Comparison of ENCODE assay signal across 27 cellular contexts in genomic region chr1:4083171-4084052, GRCh38.
DNase-seq lines count a peak whose midpoint lies in the region; ATAC-seq and TF ChIP-seq lines count a peak whose summit lies in the region.
"Had no signal": no experiment of that assay in that cellular context is flagged by ENCODE, and none has a peak within 500 bp of the region (broad histone marks: within the 10 kb centered on the region; RNA-seq: fewer than 3 reads in every experiment).

No MANE protein-coding gene starts in this region.

- H4K20me1 ChIP-seq in MM.1S (ENCODE audit: insufficient read depth, low read length): no peaks in the 10 kb centered on the region

- DNase-seq in AG04450 (ENCODE audit: low read depth, low spot score) (no peak), SK-MEL-5 (ENCODE audit: low read depth, low spot score) (peak; percentile 96), left lobe of liver (ENCODE audit: low spot score) (peak; percentile 35), progenitor cell of endocrine pancreas (ENCODE audit: low spot score, unreplicated experiment) (no peak), HT-29 (ENCODE audit: low spot score) (no peak), MM.1S (no peak), DMS153 (lab: John Stamatoyannopoulos, UW) (no peak)
- DNase-seq: activated CD4-positive, alpha-beta T cell treated with anti-CD3 and anti-CD28 coated beads for 4 hours; activated CD8-positive, alpha-beta memory T cell treated with anti-CD3 and anti-CD28 coated beads for 24 hours; activated T-cell treated with anti-CD3 and anti-CD28 coated beads for 4 hours; amniotic stem cell; CD4-positive, CD25-positive, alpha-beta regulatory T cell; gastrocnemius medialis; H9; hippocampal formation; mammary epithelial cell; NCI-H1417 treated with DMSO at 0.1 percent for 48 hours; NCI-H2081 treated with DMSO at 0.1 percent for 48 hours; NCI-H345; NCI-H774; SJCRH30; stimulated activated naive B cell treated with anti-CD40 and anti-IgM and Interleukin-4, amounts not matched to agents 10 μg/mL and 1 μg/mL and 100 μg/mL, for 72 hours; T1000; WERI-Rb-1 had no signal

- no peaks in the 10 kb centered on the region for H3K9me2 ChIP-seq in MM.1S (replicated peaks; ENCODE audit: insufficient read depth, low read length)

- ATAC-seq in left lobe of liver: peak; percentile 17
- no peak for ATAC-seq in HG02884 (IDR thresholded peaks at IDR 0.05; ENCODE audit: unreplicated experiment)
- ATAC-seq: gastrocnemius medialis; stimulated activated naive B cell treated with anti-CD40 and anti-IgM and Interleukin-4, amounts not matched to agents 10 μg/mL and 1 μg/mL and 100 μg/mL, for 72 hours had no signal

- H2AFZ ChIP-seq in MM.1S (ENCODE audit: low read length): no peak overlapping the region

- no peaks in the 10 kb centered on the region for H3K4me1 ChIP-seq in MM.1S (ENCODE audit: low read length)
- H3K4me1 ChIP-seq: gastrocnemius medialis, SJCRH30 had no signal

- in situ Hi-C loops in SK-MEL-5 (cut with HindIII; ENCODE audit: low pct_unique_long_range_greater_than_20kb, low sequenced_read_pairs): no loop called here

- CTCF ChIA-PET in AG04450 (lab: Charles Lee): no interaction called here

- POLR2A ChIA-PET in AG04450 (lab: Yijun Ruan, JAX): no interaction called here

- no peak overlapping the region for H3K9ac ChIP-seq in MM.1S (ENCODE audit: low read length)

- peak overlapping the region; percentile 18 for H3K4me3 Mint-ChIP-seq in progenitor cell of endocrine pancreas (ENCODE audit: low read depth)
- H3K4me3 Mint-ChIP-seq: activated naive CD4-positive, alpha-beta T cell treated with anti-CD3 and anti-CD28 coated beads, Interleukin-2, amount 50 U/mL, for 24 hours; CD4-positive, CD25-positive, alpha-beta regulatory T cell; H9; stimulated activated naive B cell treated with anti-CD40 and anti-IgM and Interleukin-4, amounts not matched to agents 10 μg/mL and 1 μg/mL and 100 μg/mL, for 72 hours had no signal

- H3K36me3 ChIP-seq in MM.1S (replicated peaks; ENCODE audit: insufficient read depth, low read length): no peaks in the 10 kb centered on the region
- H3K36me3 ChIP-seq: gastrocnemius medialis, SJCRH30, WERI-Rb-1 had no signal

- peak overlapping the region; percentile 26 for H3K27ac Mint-ChIP-seq in progenitor cell of endocrine pancreas
- H3K27ac Mint-ChIP-seq: activated naive CD4-positive, alpha-beta T cell treated with anti-CD3 and anti-CD28 coated beads, Interleukin-2, amount 50 U/mL, for 24 hours; activated T-helper 2 cell treated with anti-CD3 and anti-CD28 coated beads, Interferon-gamma antibody, Interleukin-2, Interleukin-4, amounts not matched to agents 10 μg/mL and 5 μg/mL and 100 μg/mL, durations not matched to agents 14 hours and 24 hours and 36 hours; CD4-positive, CD25-positive, alpha-beta regulatory T cell; H9; stimulated activated naive B cell treated with anti-CD40 and anti-IgM and Interleukin-4, amounts not matched to agents 10 μg/mL and 1 μg/mL and 100 μg/mL, for 72 hours had no signal

- peaks cover 69% of the 10 kb centered on the region for H3K9me3 ChIP-seq in AG04450 (ENCODE audit: control insufficient read depth, insufficient read depth, low read length)
- no peaks in the 10 kb centered on the region for H3K9me3 ChIP-seq in MM.1S (replicated peaks; ENCODE audit: insufficient read depth, low read length)
- H3K9me3 ChIP-seq: gastrocnemius medialis, SJCRH30 had no signal

- peaks cover 34% of the 10 kb centered on the region for H3K27me3 Mint-ChIP-seq in progenitor cell of endocrine pancreas
- H3K27me3 Mint-ChIP-seq: activated naive CD4-positive, alpha-beta T cell treated with anti-CD3 and anti-CD28 coated beads, Interleukin-2, amount 50 U/mL, for 24 hours; CD4-positive, CD25-positive, alpha-beta regulatory T cell had no signal

- H3K27ac ChIP-seq in AG04450 (ENCODE audit: low read depth, low read length) (peak overlapping the region; percentile 2), MM.1S (ENCODE audit: low read length) (no peak overlapping the region)
- H3K27ac ChIP-seq: gastrocnemius medialis, SJCRH30, WERI-Rb-1 had no signal

- no peaks in the 10 kb centered on the region for H3K36me3 Mint-ChIP-seq in progenitor cell of endocrine pancreas (ENCODE audit: insufficient read depth)
- H3K36me3 Mint-ChIP-seq: activated naive CD4-positive, alpha-beta T cell treated with anti-CD3 and anti-CD28 coated beads, Interleukin-2, amount 50 U/mL, for 24 hours; CD4-positive, CD25-positive, alpha-beta regulatory T cell had no signal

- no peak overlapping the region for H3K4me2 ChIP-seq in MM.1S (ENCODE audit: low read depth, low read length)

- peaks cover 18% of the 10 kb centered on the region for H3K4me1 Mint-ChIP-seq in progenitor cell of endocrine pancreas (ENCODE audit: low read depth)
- H3K4me1 Mint-ChIP-seq: activated naive CD4-positive, alpha-beta T cell treated with anti-CD3 and anti-CD28 coated beads, Interleukin-2, amount 50 U/mL, for 24 hours had no signal

- H3K9me3 Mint-ChIP-seq in progenitor cell of endocrine pancreas (ENCODE audit: low read depth): peaks cover 7% of the 10 kb centered on the region
- H3K9me3 Mint-ChIP-seq: activated naive CD4-positive, alpha-beta T cell treated with anti-CD3 and anti-CD28 coated beads, Interleukin-2, amount 50 U/mL, for 24 hours; activated T-helper 2 cell treated with anti-CD3 and anti-CD28 coated beads, Interferon-gamma antibody, Interleukin-2, Interleukin-4, amounts not matched to agents 10 μg/mL and 5 μg/mL and 100 μg/mL, durations not matched to agents 14 hours and 24 hours and 36 hours had no signal

- TF ChIP-seq CTCF in AG04450 (IDR thresholded peaks at IDR 0.05; ENCODE audit: low read depth, low read length) (no peak), progenitor cell of endocrine pancreas (IDR thresholded peaks at IDR 0.05; ENCODE audit: unreplicated experiment) (no peak), MM.1S (IDR thresholded peaks at IDR 0.05; ENCODE audit: low read length) (no peak)

- H3K4me3 ChIP-seq in AG04450 (ENCODE audit: low read depth, low read length): no peak overlapping the region
- no peak overlapping the region for H3K4me3 ChIP-seq in MM.1S (ENCODE audit: low read length)
- H3K4me3 ChIP-seq: gastrocnemius medialis, SJCRH30 had no signal

- H3F3A ChIP-seq in MM.1S (ENCODE audit: insufficient read depth, low read length): no peaks in the 10 kb centered on the region

- H3K27me3 ChIP-seq in AG04450 (ENCODE audit: control insufficient read depth, insufficient read depth, low read length): no peaks in the 10 kb centered on the region
- H3K27me3 ChIP-seq in MM.1S (replicated peaks; ENCODE audit: insufficient read depth, low read length): peaks cover 80% of the 10 kb centered on the region

- H3K79me2 ChIP-seq in MM.1S (ENCODE audit: low read length): no peaks in the 10 kb centered on the region

Comparison
In these comparisons a context has a peak if more than half of its experiments do, and no peak if none do; other contexts are left out.
1. DNase-seq: peak in SK-MEL-5 (single experiment) and left lobe of liver (single experiment); none in AG04450 (single experiment), progenitor cell of endocrine pancreas (single experiment), HT-29 (single experiment), MM.1S (single experiment) and DMS153 (single experiment).